9 cellular contexts compared by ENCODE assay signal in genomic region chr19:6772866-6773322, GRCh38. TPM values are rescaled to one million over a fixed set of nuclear protein-coding genes. Genes with fewer than 3 reads are reported as not detected.
DNase-seq lines count a peak whose midpoint lies in the region; ATAC-seq and TF ChIP-seq lines count a peak whose summit lies in the region.
"Had no signal": no experiment of that assay in that cellular context is flagged by ENCODE, and none has a peak within 500 bp of the region (broad histone marks: within the 10 kb centered on the region; RNA-seq: fewer than 3 reads in every experiment).

No MANE protein-coding gene starts in this region.

- H3K4me3 ChIP-seq in BLaER1, result peak overlapping the region; percentile 99
- no peak overlapping the region for H3K4me3 ChIP-seq in MG63

- peak overlapping the region; percentile 94 for H3K4me3 Mint-ChIP-seq in activated CD8-positive, alpha-beta T cell treated with anti-CD3 and anti-CD28 coated beads for 36 hours
- H3K4me3 Mint-ChIP-seq in naive B cell, result peak overlapping the region; percentile 91 to 99 (median 93)

- peaks cover 32% of the 10 kb centered on the region for H3K36me3 Mint-ChIP-seq in activated CD8-positive, alpha-beta T cell treated with anti-CD3 and anti-CD28 coated beads for 36 hours (ENCODE audit: low read depth)
- H3K36me3 Mint-ChIP-seq in naive B cell, result peaks cover 8 to 28% of the 10 kb centered on the region in 2 donors

- peaks cover 44% of the 10 kb centered on the region for H3K4me1 ChIP-seq in BLaER1
- H3K4me1 ChIP-seq: uterus had no signal

- peaks cover 47% of the 10 kb centered on the region for H4K20me1 ChIP-seq in BLaER1

- intact Hi-C loops in activated CD8-positive, alpha-beta T cell treated with anti-CD3 and anti-CD28 coated beads for 36 hours (cut with micrococcal nuclease), result no loop called here

- H3K9ac ChIP-seq in BLaER1, result peak overlapping the region; percentile 93

- H3K4me1 Mint-ChIP-seq in activated CD8-positive, alpha-beta T cell treated with anti-CD3 and anti-CD28 coated beads for 36 hours (ENCODE audit: low read depth), result peaks cover 45% of the 10 kb centered on the region
- peaks cover 60 to 76% (median 60%) of the 10 kb centered on the region in 3 donors for H3K4me1 Mint-ChIP-seq in naive B cell

- no peaks in the 10 kb centered on the region for H3K9me3 ChIP-seq in BLaER1
- H3K9me3 ChIP-seq in MG63, result no peaks in the 10 kb centered on the region
- H3K9me3 ChIP-seq: uterus had no signal

- H3K36me3 ChIP-seq in BLaER1 (peaks cover 30% of the 10 kb centered on the region), MG63 (no peaks in the 10 kb centered on the region)
- H3K36me3 ChIP-seq: uterus had no signal

- POLR2A ChIA-PET in activated CD8-positive, alpha-beta T cell treated with anti-CD3 and anti-CD28 coated beads for 36 hours (lab: Charles Lee), result interaction anchor here (0.6 to 4.2 kb wide), 27 partner anchors 9 to 382 kb away, joined by 3 to 45 read pairs (median 4); partner anchors contain the start of gene TNFSF14

- DNase-seq in activated CD8-positive, alpha-beta T cell treated with anti-CD3 and anti-CD28 coated beads for 36 hours, result no peak
- DNase-seq in naive B cell (no peak), MV-4-11 (lab: John Stamatoyannopoulos, UW) (no peak), NCI-H2029 (lab: John Stamatoyannopoulos, UW) (no peak), MG63 (no peak)
- DNase-seq: uterus had no signal

- H3K27me3 Mint-ChIP-seq in activated CD8-positive, alpha-beta T cell treated with anti-CD3 and anti-CD28 coated beads for 36 hours, result no peaks in the 10 kb centered on the region
- no peaks in the 10 kb centered on the region for H3K27me3 Mint-ChIP-seq in naive B cell

- peak overlapping the region; percentile 99 for H3K27ac ChIP-seq in BLaER1
- H3K27ac ChIP-seq: uterus had no signal

- CTCF ChIA-PET in activated CD8-positive, alpha-beta T cell treated with anti-CD3 and anti-CD28 coated beads for 36 hours (lab: Charles Lee), result interaction anchor here (0.7 to 3.4 kb wide), 20 partner anchors 10 to 268 kb away, joined by 3 to 25 read pairs (median 3); partner anchors contain the start of gene GPR108

- H3K27me3 ChIP-seq in BLaER1 (no peaks in the 10 kb centered on the region), MG63 (no peaks in the 10 kb centered on the region)

- peak overlapping the region; percentile 96 for H3K27ac Mint-ChIP-seq in activated CD8-positive, alpha-beta T cell treated with anti-CD3 and anti-CD28 coated beads for 36 hours
- peak overlapping the region; percentile 58 to 98 (median 94) for H3K27ac Mint-ChIP-seq in naive B cell

- no peak for TF ChIP-seq CTCF in activated CD8-positive, alpha-beta T cell treated with anti-CD3 and anti-CD28 coated beads for 36 hours (IDR thresholded peaks at IDR 0.05)

- H3K4me2 ChIP-seq in BLaER1, result peak overlapping the region; percentile 89

- ATAC-seq in GM19035 (IDR thresholded peaks at IDR 0.05; ENCODE audit: unreplicated experiment), result peak; percentile 7
- no peak for ATAC-seq in activated CD8-positive, alpha-beta T cell treated with anti-CD3 and anti-CD28 coated beads for 36 hours
- peak in 1 of 2 donors; percentile 0 for ATAC-seq in naive B cell (ENCODE audit: low read depth in 2 of 2)
- no peak for ATAC-seq in GM18909 (IDR thresholded peaks at IDR 0.05; ENCODE audit: poor library complexity, unreplicated experiment)

- H3K9me3 Mint-ChIP-seq in activated CD8-positive, alpha-beta T cell treated with anti-CD3 and anti-CD28 coated beads for 36 hours, result peaks cover 8% of the 10 kb centered on the region
- peaks cover 0 to 5% (median 0%) of the 10 kb centered on the region in 7 donors for H3K9me3 Mint-ChIP-seq in naive B cell

RNA-seq across cellular contexts. Expression of gene VAV1, which starts 0.4 kb away (rescaled TPM):
- 10 to 100 TPM; 61.7 to 65.4 TPM for total RNA-seq in activated CD8-positive, alpha-beta T cell treated with anti-CD3 and anti-CD28 coated beads for 36 hours
- polyA plus RNA-seq in naive B cell (ENCODE audit: low read depth in 6 of 6), result 10 to 100 TPM; 17.9 to 34.0 (median 23.7) TPM
- total RNA-seq in MG63 (2014; rRNA removed; shearing (Covaris generic); ENCODE audit: low replicate concordance), result 0.63 TPM in 1 of 2 replicates, not detected in the other

RNA-seq across cellular contexts. Expression of gene SH2D3A, which starts 5.7 kb away (rescaled TPM):
- total RNA-seq in activated CD8-positive, alpha-beta T cell treated with anti-CD3 and anti-CD28 coated beads for 36 hours, result 10 to 100 TPM; 20.6 to 20.9 TPM
- 10 to 100 TPM in 5 of 6 donors, 1 to 10 TPM in 1; 7.5 to 39.5 (median 22.3) TPM for polyA plus RNA-seq in naive B cell (ENCODE audit: low read depth in 6 of 6)
- total RNA-seq in MG63 (2014; rRNA removed; shearing (Covaris generic); ENCODE audit: low replicate concordance), result not detected in 2 replicates

RNA-seq across cellular contexts. Expression of gene TRIP10, which starts 33.4 kb away (rescaled TPM):
- 10 to 100 TPM; 33.8 to 34.3 TPM for total RNA-seq in activated CD8-positive, alpha-beta T cell treated with anti-CD3 and anti-CD28 coated beads for 36 hours
- 1 to 10 TPM in 5 of 6 donors, not detected in 1; 2.7 to 5.1 (median 3.2) TPM for polyA plus RNA-seq in naive B cell (ENCODE audit: low read depth in 6 of 6)
- 37.2 and 58.3 TPM in 2 replicates for total RNA-seq in MG63 (2014; rRNA removed; shearing (Covaris generic); ENCODE audit: low replicate concordance)

RNA-seq across cellular contexts. Expression of gene GPR108, which starts 35.5 kb away (rescaled TPM):
- 10 to 100 TPM; 58.2 to 64.8 TPM for total RNA-seq in activated CD8-positive, alpha-beta T cell treated with anti-CD3 and anti-CD28 coated beads for 36 hours
- polyA plus RNA-seq in naive B cell (ENCODE audit: low read depth in 6 of 6), result 100 to 1,000 TPM in 1 of 6 donors, 10 to 100 TPM in 5; 55.2 to 122 (median 79.5) TPM
- 39.4 and 78.1 TPM in 2 replicates for total RNA-seq in MG63 (2014; rRNA removed; shearing (Covaris generic); ENCODE audit: low replicate concordance)

RNA-seq across cellular contexts. Expression of gene C3, which starts 52.4 kb away (rescaled TPM):
- 1 to 10 TPM in 1 of 2 experiments, under 1 TPM in 1; 0.34 to 1.1 TPM for total RNA-seq in activated CD8-positive, alpha-beta T cell treated with anti-CD3 and anti-CD28 coated beads for 36 hours
- not detected for polyA plus RNA-seq in naive B cell (ENCODE audit: low read depth in 6 of 6)
- 2.2 and 7.5 TPM in 2 replicates for total RNA-seq in MG63 (2014; rRNA removed; shearing (Covaris generic); ENCODE audit: low replicate concordance)

Comparison
In these comparisons a context has a peak if more than half of its experiments do, and no peak if none do; other contexts are left out.
1. RNA of gene VAV1, which starts 0.4 kb away (total RNA-seq): 61.7 to 65.4 TPM in activated CD8-positive, alpha-beta T cell treated with anti-CD3 and anti-CD28 coated beads for 36 hours; 0.63 TPM in MG63; every median in the first group is over 10 times any median in the second.
2. RNA of gene SH2D3A, which starts 5.7 kb away (total RNA-seq): 20.6 to 20.9 TPM in activated CD8-positive, alpha-beta T cell treated with anti-CD3 and anti-CD28 coated beads for 36 hours; not detected in MG63; every median in the first group is over 10 times any median in the second.